38 cellular contexts compared by ENCODE assay signal in genomic region chr17:22490399-22490798, GRCh38.
"Had no signal": no experiment of that assay in that cellular context is flagged by ENCODE, and none has a peak within 500 bp of the region (broad histone marks: within the 10 kb centered on the region; RNA-seq: fewer than 3 reads in every experiment).

No MANE protein-coding gene starts in this region.

- DNase-seq: activated effector memory CD4-positive, alpha-beta T cell treated with anti-CD3 and anti-CD28 coated beads, Interleukin-2, amount 50 U/mL, for 16 hours; activated effector memory CD4-positive, alpha-beta T cell treated with Interleukin-2 at 50 U/mL for 16 hours; activated gamma-delta T cell; activated gamma-delta T cell treated with Interleukin-2 at 50 U/mL for 16 hours; activated naive CD4-positive, alpha-beta T cell; activated naive CD4-positive, alpha-beta T cell treated with anti-CD3 and anti-CD28 coated beads for 36 hours; activated naive CD4-positive, alpha-beta T cell treated with anti-CD3 and anti-CD28 coated beads, Interleukin-2, amount 10 ng/mL, durations not matched to agents 7 days and 5 days; activated naive CD4-positive, alpha-beta T cell treated with anti-CD3 and anti-CD28 coated beads, Interleukin-2, amount 50 U/mL, for 16 hours; activated naive CD4-positive, alpha-beta T cell treated with Interleukin-2 at 50 U/mL for 16 hours; activated naive CD8-positive, alpha-beta T cell treated with anti-CD3 and anti-CD28 coated beads for 36 hours; activated naive CD8-positive, alpha-beta T cell treated with anti-CD3 and anti-CD28 coated beads, Interleukin-2, amount 10 ng/mL, durations not matched to agents 7 days and 5 days; activated naive CD8-positive, alpha-beta T cell treated with anti-CD3 and anti-CD28 coated beads, Interleukin-2, amount 50 U/mL, for 24 hours; activated T-cell treated with anti-CD3 and anti-CD28 coated beads, Interleukin-2, amount 50 U/mL, for 1 hour; activated T-cell treated with anti-CD3 and anti-CD28 coated beads, Interleukin-2, amount 50 U/mL, for 24 hours; activated T-cell treated with anti-CD3 and anti-CD28 coated beads, Interleukin-2, amount 50 U/mL, for 4 hours; activated T-cell treated with anti-CD3 and anti-CD28 coated beads, Interleukin-2, amount 50 U/mL, for 48 hours; activated T-cell treated with anti-CD3 and anti-CD28 coated beads, Interleukin-2, amount 50 U/mL, for 72 hours; adrenal gland; amniotic stem cell; amygdala; anterior cingulate cortex; aorta; body of pancreas; brain microvascular endothelial cell; caudate nucleus; central memory CD4-positive, alpha-beta T cell; cerebellar nuclear complex had no signal

- H3K27ac ChIP-seq: adrenal gland, ascending aorta, body of pancreas, brain microvascular endothelial cell, breast epithelium, cardiac muscle cell had no signal

- H3K4me1 Mint-ChIP-seq: activated naive CD4-positive, alpha-beta T cell treated with anti-CD3 and anti-CD28 coated beads, Interleukin-2, amount 10 ng/mL, durations not matched to agents 7 days and 5 days; activated naive CD4-positive, alpha-beta T cell treated with anti-CD3 and anti-CD28 coated beads, Interleukin-2, amount 50 U/mL, for 24 hours; activated naive CD8-positive, alpha-beta T cell treated with anti-CD3 and anti-CD28 coated beads for 36 hours; activated naive CD8-positive, alpha-beta T cell treated with anti-CD3 and anti-CD28 coated beads, Interleukin-2, amount 10 ng/mL, durations not matched to agents 7 days and 5 days; activated naive CD8-positive, alpha-beta T cell treated with anti-CD3 and anti-CD28 coated beads, Interleukin-2, amount 50 U/mL, for 24 hours; activated T-helper 17 cell treated with anti-CD3 and anti-CD28 coated beads, Interleukin-2, amount 50 U/mL, for 72 hours; brain; central memory CD8-positive, alpha-beta T cell had no signal

- H3K27ac Mint-ChIP-seq: activated naive CD4-positive, alpha-beta T cell treated with anti-CD3 and anti-CD28 coated beads for 36 hours; activated naive CD4-positive, alpha-beta T cell treated with anti-CD3 and anti-CD28 coated beads, Interleukin-2, amount 10 ng/mL, durations not matched to agents 7 days and 5 days; activated naive CD4-positive, alpha-beta T cell treated with anti-CD3 and anti-CD28 coated beads, Interleukin-2, amount 50 U/mL, for 24 hours; activated naive CD4-positive, alpha-beta T cell treated with anti-CD3 and anti-CD28 coated beads, Interleukin-2, amount 50 U/mL, for 72 hours; activated naive CD8-positive, alpha-beta T cell; activated naive CD8-positive, alpha-beta T cell treated with anti-CD3 and anti-CD28 coated beads for 36 hours; activated naive CD8-positive, alpha-beta T cell treated with anti-CD3 and anti-CD28 coated beads, Interleukin-2, amount 10 ng/mL, durations not matched to agents 7 days and 5 days; activated naive CD8-positive, alpha-beta T cell treated with anti-CD3 and anti-CD28 coated beads, Interleukin-2, amount 50 U/mL, for 24 hours; activated T-cell treated with anti-CD3 and anti-CD28 coated beads, Interleukin-2, amount 50 U/mL, for 24 hours; activated T-cell treated with anti-CD3 and anti-CD28 coated beads, Interleukin-2, amount 50 U/mL, for 72 hours; activated T-helper 1 cell treated with anti-CD3 and anti-CD28 coated beads, Interleukin-12 subunit alpha, Interleukin-12 subunit beta, Interleukin-2, Interleukin-4 antibody, amounts not matched to agents 30 ng/mL and 10 ng/mL and 1 ng/mL, durations not matched to agents 14 hours and 24 hours and 36 hours; activated T-helper 17 cell treated with anti-CD3 and anti-CD28 coated beads, Interleukin-2, amount 50 U/mL, for 72 hours; activated T-helper 2 cell treated with anti-CD3 and anti-CD28 coated beads, Interferon-gamma antibody, Interleukin-2, Interleukin-4, amounts not matched to agents 10 μg/mL and 5 μg/mL and 100 μg/mL, durations not matched to agents 14 hours and 24 hours and 36 hours; brain had no signal

- H3K4me3 Mint-ChIP-seq: activated naive CD4-positive, alpha-beta T cell treated with anti-CD3 and anti-CD28 coated beads for 36 hours; activated naive CD4-positive, alpha-beta T cell treated with anti-CD3 and anti-CD28 coated beads, Interleukin-2, amount 10 ng/mL, durations not matched to agents 7 days and 5 days; activated naive CD4-positive, alpha-beta T cell treated with anti-CD3 and anti-CD28 coated beads, Interleukin-2, amount 50 U/mL, for 24 hours; activated naive CD8-positive, alpha-beta T cell; activated naive CD8-positive, alpha-beta T cell treated with anti-CD3 and anti-CD28 coated beads for 36 hours; activated naive CD8-positive, alpha-beta T cell treated with anti-CD3 and anti-CD28 coated beads, Interleukin-2, amount 10 ng/mL, durations not matched to agents 7 days and 5 days; activated naive CD8-positive, alpha-beta T cell treated with anti-CD3 and anti-CD28 coated beads, Interleukin-2, amount 50 U/mL, for 24 hours; activated T-cell treated with anti-CD3 and anti-CD28 coated beads, Interleukin-2, amount 50 U/mL, for 24 hours; activated T-cell treated with anti-CD3 and anti-CD28 coated beads, Interleukin-2, amount 50 U/mL, for 4 hours; activated T-cell treated with anti-CD3 and anti-CD28 coated beads, Interleukin-2, amount 50 U/mL, for 72 hours; activated T-helper 1 cell treated with anti-CD3 and anti-CD28 coated beads, Interleukin-12 subunit alpha, Interleukin-12 subunit beta, Interleukin-2, Interleukin-4 antibody, amounts not matched to agents 30 ng/mL and 10 ng/mL and 1 ng/mL, durations not matched to agents 14 hours and 24 hours and 36 hours; activated T-helper 17 cell treated with anti-CD3 and anti-CD28 coated beads, Interleukin-2, amount 50 U/mL, for 72 hours; brain; central memory CD8-positive, alpha-beta T cell had no signal

- H3K36me3 ChIP-seq: adrenal gland, ascending aorta, brain microvascular endothelial cell, breast epithelium, cardiac muscle cell had no signal

- H3K27me3 ChIP-seq: adrenal gland, ascending aorta, body of pancreas, brain microvascular endothelial cell, breast epithelium, cardiac muscle cell had no signal

- ATAC-seq: activated naive CD4-positive, alpha-beta T cell treated with anti-CD3 and anti-CD28 coated beads, Interleukin-2, amount 50 U/mL, for 72 hours; activated naive CD8-positive, alpha-beta T cell treated with anti-CD3 and anti-CD28 coated beads, Interleukin-2, amount 50 U/mL, for 24 hours; activated T-cell treated with anti-CD3 and anti-CD28 coated beads, Interleukin-2, amount 50 U/mL, for 4 hours; activated T-cell treated with anti-CD3 and anti-CD28 coated beads, Interleukin-2, amount 50 U/mL, for 72 hours; activated T-helper 17 cell treated with anti-CD3 and anti-CD28 coated beads, Interleukin-2, amount 50 U/mL, for 72 hours; body of pancreas had no signal

- H3K27me3 Mint-ChIP-seq: activated naive CD4-positive, alpha-beta T cell treated with anti-CD3 and anti-CD28 coated beads, Interleukin-2, amount 10 ng/mL, durations not matched to agents 7 days and 5 days; activated naive CD4-positive, alpha-beta T cell treated with anti-CD3 and anti-CD28 coated beads, Interleukin-2, amount 50 U/mL, for 24 hours; activated naive CD8-positive, alpha-beta T cell; activated naive CD8-positive, alpha-beta T cell treated with anti-CD3 and anti-CD28 coated beads for 36 hours; activated naive CD8-positive, alpha-beta T cell treated with anti-CD3 and anti-CD28 coated beads, Interleukin-2, amount 10 ng/mL, durations not matched to agents 7 days and 5 days; activated naive CD8-positive, alpha-beta T cell treated with anti-CD3 and anti-CD28 coated beads, Interleukin-2, amount 50 U/mL, for 24 hours; activated T-cell treated with anti-CD3 and anti-CD28 coated beads, Interleukin-2, amount 50 U/mL, for 24 hours; activated T-helper 17 cell treated with anti-CD3 and anti-CD28 coated beads, Interleukin-2, amount 50 U/mL, for 72 hours; brain; central memory CD8-positive, alpha-beta T cell had no signal

- H3K9me3 Mint-ChIP-seq: activated naive CD4-positive, alpha-beta T cell treated with anti-CD3 and anti-CD28 coated beads, Interleukin-2, amount 50 U/mL, for 24 hours had no signal

- H3K36me3 Mint-ChIP-seq: activated naive CD4-positive, alpha-beta T cell treated with anti-CD3 and anti-CD28 coated beads, Interleukin-2, amount 10 ng/mL, durations not matched to agents 7 days and 5 days; activated naive CD4-positive, alpha-beta T cell treated with anti-CD3 and anti-CD28 coated beads, Interleukin-2, amount 50 U/mL, for 24 hours; activated naive CD8-positive, alpha-beta T cell; activated naive CD8-positive, alpha-beta T cell treated with anti-CD3 and anti-CD28 coated beads for 36 hours; activated naive CD8-positive, alpha-beta T cell treated with anti-CD3 and anti-CD28 coated beads, Interleukin-2, amount 10 ng/mL, durations not matched to agents 7 days and 5 days; brain had no signal

- H3K4me3 ChIP-seq: adrenal gland, ascending aorta, body of pancreas, breast epithelium, cardiac muscle cell had no signal

- H3K9me3 ChIP-seq: adrenal gland, ascending aorta had no signal

- H3K4me1 ChIP-seq: adrenal gland, ascending aorta, body of pancreas, breast epithelium had no signal
